8 cellular contexts compared by ENCODE assay signal in genomic region chr17:4899341-4900230, GRCh38. TPM values are rescaled to one million over a fixed set of nuclear protein-coding genes. Genes with fewer than 3 reads are reported as not detected.
DNase-seq lines count a peak whose midpoint lies in the region; TF ChIP-seq lines count a peak whose summit lies in the region.

Gene C17orf107, plus strand, starts transcription at chr17:4899536. Its CDS starts 227 bp downstream, at chr17:4899763.

- no peaks in the 10 kb centered on the region for H3K9me2 ChIP-seq in MM.1S (replicated peaks; ENCODE audit: insufficient read depth, low read length)

- no peaks in the 10 kb centered on the region for H3K79me2 ChIP-seq in MM.1S (ENCODE audit: low read length)

- peak within 1 kb of the TSS; percentile 87 for H3K4me3 Mint-ChIP-seq in endothelial cell (ENCODE audit: unreplicated experiment)

- H3K27me3 ChIP-seq in MM.1S (replicated peaks; ENCODE audit: insufficient read depth, low read length) = no peaks in the 10 kb centered on the region

- H3K36me3 ChIP-seq in MM.1S (replicated peaks; ENCODE audit: insufficient read depth, low read length) = no peaks in the 10 kb centered on the region

- TF ChIP-seq CTCF in MM.1S (IDR thresholded peaks at IDR 0.05; ENCODE audit: low read length) (no peak), endothelial cell (IDR thresholded peaks at IDR 0.05; ENCODE audit: unreplicated experiment) (no peak)

- DNase-seq in ELR (ENCODE audit: low read depth) (peak; percentile 52), MM.1S (peak; percentile 12), endothelial cell (ENCODE audit: low spot score) (peak; percentile 73), mucosa of gallbladder (ENCODE audit: low spot score) (peak; percentile 89), OCI-M2 (lab: John Stamatoyannopoulos, UW; ENCODE audit: unreplicated experiment) (no peak), Kasumi-1 (lab: John Stamatoyannopoulos, UW) (no peak)
- DNase-seq in activated CD8-positive, alpha-beta memory T cell treated with anti-CD3 and anti-CD28 coated beads, Interleukin-2, amount 50 U/mL, for 24 hours (ENCODE audit: extremely low read depth) = peak; percentile 75
- peak; percentile 93 to 96 for DNase-seq in stimulated activated CD8-positive, alpha-beta memory T cell treated with anti-CD3 and anti-CD28 coated beads, Interleukin-2, amount 100 ng/mL, for 48 hours (ENCODE audit: low read depth in 2 of 2)

- no peak within 1 kb of the TSS for H2AFZ ChIP-seq in MM.1S (ENCODE audit: low read length)

- H3K27me3 Mint-ChIP-seq in endothelial cell (ENCODE audit: unreplicated experiment) = peaks cover 26% of the 10 kb centered on the region

- no peak within 1 kb of the TSS for H3K4me3 ChIP-seq in MM.1S (ENCODE audit: low read length)

- H3K9ac ChIP-seq in MM.1S (ENCODE audit: low read length) = no peak within 1 kb of the TSS

- peak within 1 kb of the TSS; percentile 64 for H3K27ac Mint-ChIP-seq in endothelial cell (ENCODE audit: unreplicated experiment)

- no peaks in the 10 kb centered on the region for H3K9me3 Mint-ChIP-seq in endothelial cell (ENCODE audit: unreplicated experiment)

- H3K27ac ChIP-seq in MM.1S (ENCODE audit: low read length) = no peak within 1 kb of the TSS

- peaks cover 12% of the 10 kb centered on the region for H3K4me1 ChIP-seq in MM.1S (ENCODE audit: low read length)

- H3F3A ChIP-seq in MM.1S (ENCODE audit: insufficient read depth, low read length) = peaks cover 11% of the 10 kb centered on the region

- H3K36me3 Mint-ChIP-seq in endothelial cell (ENCODE audit: low read depth, unreplicated experiment) = peaks cover 25% of the 10 kb centered on the region

- H3K4me1 Mint-ChIP-seq in endothelial cell (ENCODE audit: unreplicated experiment) = peaks cover 10% of the 10 kb centered on the region

- H3K4me2 ChIP-seq in MM.1S (ENCODE audit: low read depth, low read length) = peak within 1 kb of the TSS; percentile 39; the same call in 1 of the 2 replicates

- H3K9me3 ChIP-seq in MM.1S (replicated peaks; ENCODE audit: insufficient read depth, low read length) = no peaks in the 10 kb centered on the region

- H4K20me1 ChIP-seq in MM.1S (ENCODE audit: insufficient read depth, low read length) = no peaks in the 10 kb centered on the region

RNA-seq across cellular contexts. Expression of gene C17orf107, which starts in this region (rescaled TPM):
- total RNA-seq in endothelial cell (ENCODE audit: unreplicated experiment) (2.3 TPM), mucosa of gallbladder (8.8 TPM)

Comparison
In these comparisons a context has a peak if more than half of its experiments do, and no peak if none do; other contexts are left out.
1. DNase-seq: peak in ELR (single experiment), MM.1S (single experiment), activated CD8-positive, alpha-beta memory T cell treated with anti-CD3 and anti-CD28 coated beads, Interleukin-2, amount 50 U/mL, for 24 hours (single experiment), endothelial cell (single experiment), mucosa of gallbladder (single experiment) and stimulated activated CD8-positive, alpha-beta memory T cell treated with anti-CD3 and anti-CD28 coated beads, Interleukin-2, amount 100 ng/mL, for 48 hours (2 of 2); none in OCI-M2 (single experiment) and Kasumi-1 (0 of 2).